In genomic region chrX:38081926-38082708, GRCh38 we compare ENCODE assay signal across 28 cellular contexts.
"Had no signal": no experiment of that assay in that cellular context is flagged by ENCODE, and none has a peak within 500 bp of the region (broad histone marks: within the 10 kb centered on the region; RNA-seq: fewer than 3 reads in every experiment).

No MANE protein-coding gene starts in this region.

- DNase-seq: activated CD4-positive, alpha-beta memory T cell treated with anti-CD3 and anti-CD28 coated beads for 36 hours; activated CD4-positive, alpha-beta T cell treated with anti-CD3 and anti-CD28 coated beads, Interleukin-2, amount 10 ng/mL, durations not matched to agents 7 days and 5 days; activated CD4-positive, CD25-positive, alpha-beta regulatory T cell; activated CD8-positive, alpha-beta memory T cell treated with anti-CD3 and anti-CD28 coated beads for 24 hours; activated gamma-delta T cell; activated naive CD4-positive, alpha-beta T cell treated with anti-CD3 and anti-CD28 coated beads for 36 hours; activated T-cell treated with anti-CD3 and anti-CD28 coated beads, Interleukin-2, amount 50 U/mL, for 4 hours; KG1; NCI-H1092; NCI-H1417; NCI-H1694; NCI-H2029; NCI-H345; NCI-H510A; NCI-H526 treated with DMSO at 0.1 percent for 48 hours; NK-92 treated with Interleukin-12 subunit alpha and Interleukin-12 subunit beta, amount 100 ng/mL, for 24 hours; OCI-M1; RPMI8226; T-cell; T-helper 2 cell; T1000 had no signal

- H3K27ac ChIP-seq: breast epithelium, SK-N-MC had no signal

- H3K4me3 Mint-ChIP-seq: activated CD4-positive, alpha-beta memory T cell treated with anti-CD3 and anti-CD28 coated beads for 36 hours; activated CD4-positive, alpha-beta T cell treated with anti-CD3 and anti-CD28 coated beads, Interleukin-2, amount 10 ng/mL, durations not matched to agents 7 days and 5 days; activated naive CD4-positive, alpha-beta T cell treated with anti-CD3 and anti-CD28 coated beads for 36 hours; activated naive CD8-positive, alpha-beta T cell; activated T-cell treated with anti-CD3 and anti-CD28 coated beads, Interleukin-2, amount 50 U/mL, for 4 hours; IgD-negative memory B cell; T-cell had no signal

- H3K36me3 ChIP-seq: breast epithelium had no signal

- H3K36me3 Mint-ChIP-seq: activated CD4-positive, alpha-beta memory T cell treated with anti-CD3 and anti-CD28 coated beads for 36 hours; activated naive CD8-positive, alpha-beta T cell; IgD-negative memory B cell; T-cell had no signal

- H3K4me1 Mint-ChIP-seq: activated CD4-positive, alpha-beta T cell treated with anti-CD3 and anti-CD28 coated beads, Interleukin-2, amount 10 ng/mL, durations not matched to agents 7 days and 5 days; IgD-negative memory B cell; T-cell had no signal

- H3K27ac Mint-ChIP-seq: activated CD4-positive, alpha-beta memory T cell treated with anti-CD3 and anti-CD28 coated beads for 36 hours; activated CD4-positive, alpha-beta T cell treated with anti-CD3 and anti-CD28 coated beads, Interleukin-2, amount 10 ng/mL, durations not matched to agents 7 days and 5 days; activated naive CD4-positive, alpha-beta T cell treated with anti-CD3 and anti-CD28 coated beads for 36 hours; activated naive CD8-positive, alpha-beta T cell; IgD-negative memory B cell; T-cell had no signal

- H3K9me3 Mint-ChIP-seq: activated CD4-positive, alpha-beta memory T cell treated with anti-CD3 and anti-CD28 coated beads for 36 hours; activated CD4-positive, alpha-beta T cell treated with anti-CD3 and anti-CD28 coated beads, Interleukin-2, amount 10 ng/mL, durations not matched to agents 7 days and 5 days; activated naive CD4-positive, alpha-beta T cell treated with anti-CD3 and anti-CD28 coated beads for 36 hours; activated T-cell treated with anti-CD3 and anti-CD28 coated beads, Interleukin-2, amount 50 U/mL, for 4 hours; IgD-negative memory B cell; T-cell had no signal

- H3K4me1 ChIP-seq: breast epithelium had no signal

- ATAC-seq: activated T-cell treated with anti-CD3 and anti-CD28 coated beads, Interleukin-2, amount 50 U/mL, for 4 hours; Panc1; Right ventricle myocardium inferior; T-cell had no signal

- H3K4me3 ChIP-seq: breast epithelium, SK-N-MC had no signal

- H3K9me3 ChIP-seq: breast epithelium had no signal

- FAIRE-seq: TTC549 had no signal
